ENCODE assay signal across 17 cellular contexts in the genomic region with DNA sequence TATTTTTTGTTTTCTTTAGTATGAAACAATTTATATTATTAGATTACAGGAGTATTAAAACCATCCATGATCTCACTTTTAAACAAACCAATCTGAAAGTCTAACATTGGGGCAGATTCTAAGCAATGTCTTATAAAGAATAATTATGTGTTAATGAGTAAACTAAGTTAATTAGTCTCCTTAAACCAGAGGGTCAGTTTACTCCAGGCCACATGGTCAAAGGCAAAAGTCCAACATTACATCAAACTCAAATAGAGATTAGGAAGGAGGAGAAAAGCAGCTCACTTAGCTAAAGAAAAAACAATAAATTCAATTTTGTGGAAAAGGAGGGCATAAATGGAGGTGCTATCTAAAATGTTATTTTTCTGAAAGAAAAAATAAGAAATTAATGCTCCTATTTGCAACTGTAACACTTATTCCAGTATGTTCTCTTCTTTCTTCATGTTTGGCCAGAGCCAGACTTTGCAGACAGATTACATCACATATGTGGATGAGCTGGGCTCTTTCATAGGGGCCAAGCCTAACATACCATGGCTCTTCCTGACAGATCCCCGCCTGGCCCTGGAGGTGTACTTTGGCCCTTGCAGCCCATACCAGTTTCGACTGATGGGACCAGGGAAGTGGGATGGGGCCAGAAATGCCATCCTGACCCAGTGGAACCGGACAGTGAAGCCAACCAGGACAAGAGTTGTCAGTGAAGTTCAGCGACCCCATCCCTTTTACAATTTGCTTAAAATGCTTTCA. TPM values are rescaled to one million over a fixed set of nuclear protein-coding genes. Genes with fewer than 3 reads are reported as not detected.
DNase-seq lines count a peak whose midpoint lies in the region; ATAC-seq and TF ChIP-seq lines count a peak whose summit lies in the region.
"Had no signal": no experiment of that assay in that cellular context is flagged by ENCODE, and none has a peak within 500 bp of the region (broad histone marks: within the 10 kb centered on the region; RNA-seq: fewer than 3 reads in every experiment).

No MANE protein-coding gene starts in this region.

- no peaks in the 10 kb centered on the region for H3K27me3 ChIP-seq in esophagus squamous epithelium
- H3K27me3 ChIP-seq in right lobe of liver, result no peaks in the 10 kb centered on the region
- no peaks in the 10 kb centered on the region for H3K27me3 ChIP-seq in tibial artery

- no peaks in the 10 kb centered on the region for H3K4me1 Mint-ChIP-seq in natural killer cell
- H3K4me1 Mint-ChIP-seq: stimulated activated memory B cell treated with anti-CD40 and anti-IgM and Interleukin-4, amounts not matched to agents 10 μg/mL and 1 μg/mL and 100 μg/mL, for 72 hours had no signal

- no peak overlapping the region for H3K4me3 Mint-ChIP-seq in natural killer cell
- H3K4me3 Mint-ChIP-seq: stimulated activated memory B cell treated with anti-CD40 and anti-IgM and Interleukin-4, amounts not matched to agents 10 μg/mL and 1 μg/mL and 100 μg/mL, for 72 hours had no signal

- H3K9me3 ChIP-seq in esophagus squamous epithelium, result no peaks in the 10 kb centered on the region
- H3K9me3 ChIP-seq in right lobe of liver, result no peaks in the 10 kb centered on the region
- no peaks in the 10 kb centered on the region for H3K9me3 ChIP-seq in tibial artery

- peaks cover 8 to 9% of the 10 kb centered on the region in 2 donors for H3K27me3 Mint-ChIP-seq in natural killer cell (ENCODE audit: low read depth in 2 of 2)
- H3K27me3 Mint-ChIP-seq: stimulated activated memory B cell treated with anti-CD40 and anti-IgM and Interleukin-4, amounts not matched to agents 10 μg/mL and 1 μg/mL and 100 μg/mL, for 72 hours had no signal

- H3K4me3 ChIP-seq in esophagus squamous epithelium, result no peak overlapping the region
- no peak overlapping the region for H3K4me3 ChIP-seq in right lobe of liver
- H3K4me3 ChIP-seq in tibial artery, result no peak overlapping the region
- H3K4me3 ChIP-seq: GM12878 had no signal

- 66 to 72% methylated on average over 3 to 4 of the region's 4 CpGs for WGBS in esophagus squamous epithelium, 2 donors
- 15% methylated on average over 3 of the region's 4 CpGs for WGBS in right lobe of liver (ENCODE audit: insufficient coverage, low coverage, low lambda C conversion rate, missing lambda C conversion rate)

- H3K36me3 Mint-ChIP-seq in natural killer cell, result no peaks in the 10 kb centered on the region
- H3K36me3 Mint-ChIP-seq: stimulated activated memory B cell treated with anti-CD40 and anti-IgM and Interleukin-4, amounts not matched to agents 10 μg/mL and 1 μg/mL and 100 μg/mL, for 72 hours had no signal

- DNase-seq in HuH-7.5 (ENCODE audit: low spot score) (peak; percentile 13), esophagus squamous epithelium (lab: John Stamatoyannopoulos, UW) (no peak), right lobe of liver (peak; percentile 81 to 91 (median 89)), tibial artery (peak in 1 of 2 donors; percentile 22), NCI-H2029 treated with DMSO at 0.1 percent for 48 hours (lab: John Stamatoyannopoulos, UW) (no peak), MV-4-11 (lab: John Stamatoyannopoulos, UW) (no peak), natural killer cell (no peak)
- DNase-seq in activated naive CD4-positive, alpha-beta T cell treated with anti-CD3 and anti-CD28 coated beads, Interleukin-2, amount 50 U/mL, for 16 hours, result no peak
- DNase-seq: activated CD8-positive, alpha-beta memory T cell treated with anti-CD3 and anti-CD28 coated beads for 24 hours; activated effector memory CD4-positive, alpha-beta T cell treated with Interleukin-2 at 50 U/mL for 16 hours; COR-L47; HCEC 1CT; mammary epithelial cell; NCI-H82; SW 1271 had no signal

- H3K9me3 Mint-ChIP-seq in natural killer cell, result peaks cover 0 to 2% of the 10 kb centered on the region in 2 donors
- H3K9me3 Mint-ChIP-seq: stimulated activated memory B cell treated with anti-CD40 and anti-IgM and Interleukin-4, amounts not matched to agents 10 μg/mL and 1 μg/mL and 100 μg/mL, for 72 hours had no signal

- peaks cover 0 to 33% (median 0%) of the 10 kb centered on the region in 3 donors for H3K4me1 ChIP-seq in esophagus squamous epithelium
- peaks cover 0 to 25% (median 9%) of the 10 kb centered on the region in 4 donors for H3K4me1 ChIP-seq in right lobe of liver
- peaks cover 0 to 12% (median 11%) of the 10 kb centered on the region in 4 donors for H3K4me1 ChIP-seq in tibial artery

- no peaks in the 10 kb centered on the region for H3K36me3 ChIP-seq in esophagus squamous epithelium
- no peaks in the 10 kb centered on the region for H3K36me3 ChIP-seq in right lobe of liver
- no peaks in the 10 kb centered on the region for H3K36me3 ChIP-seq in tibial artery

- peak; percentile 95 to 99 (median 97) for ATAC-seq in right lobe of liver
- no peak for ATAC-seq in natural killer cell
- ATAC-seq: GM12878; stimulated activated memory B cell treated with anti-CD40 and anti-IgM and Interleukin-4, amounts not matched to agents 10 μg/mL and 1 μg/mL and 100 μg/mL, for 72 hours had no signal

- intact Hi-C loops in esophagus squamous epithelium (cut with DNase I) (no loop called here), right lobe of liver (cut with DNase I) (no loop called here), tibial artery (cut with DNase I; ENCODE audit: low total_unique reads) (loop anchor here (2.0 kb wide), 1 partner anchor 44 kb away; no protein-coding TSS in a partner anchor), natural killer cell (cut with micrococcal nuclease) (no loop called here)

- TF ChIP-seq CTCF in esophagus squamous epithelium (IDR thresholded peaks at IDR 0.05) (no peak), right lobe of liver (IDR thresholded peaks at IDR 0.05) (no peak), tibial artery (IDR thresholded peaks at IDR 0.05) (no peak), natural killer cell (IDR thresholded peaks at IDR 0.05) (no peak)

- no peak overlapping the region for H3K27ac Mint-ChIP-seq in natural killer cell
- H3K27ac Mint-ChIP-seq: stimulated activated memory B cell treated with anti-CD40 and anti-IgM and Interleukin-4, amounts not matched to agents 10 μg/mL and 1 μg/mL and 100 μg/mL, for 72 hours had no signal

- peak overlapping the region in 3 of 4 donors; percentile 40 to 68 (median 64) for H3K27ac ChIP-seq in esophagus squamous epithelium
- peak overlapping the region; percentile 77 to 88 (median 84) for H3K27ac ChIP-seq in right lobe of liver
- peak overlapping the region; percentile 40 to 56 for H3K27ac ChIP-seq in tibial artery

- TF ChIP-seq POLR2A in esophagus squamous epithelium (IDR thresholded peaks at IDR 0.05) (no peak), right lobe of liver (IDR thresholded peaks at IDR 0.05) (no peak)

RNA-seq across cellular contexts. Expression of gene FMO2, which starts 24.3 kb away (rescaled TPM):
- total RNA-seq in esophagus squamous epithelium (100 to 1,000 TPM in 1 of 4 donors, 10 to 100 TPM in 3; 53.4 to 146 (median 68.8) TPM), right lobe of liver (1 to 10 TPM; 1.0 to 6.8 (median 3.9) TPM), natural killer cell (not detected)
- total RNA-seq: GM12878 had no signal

Comparison
In these comparisons a context has a peak if more than half of its experiments do, and no peak if none do; other contexts are left out.
1. DNase-seq: peak in HuH-7.5 (single experiment) and right lobe of liver (3 of 3); none in esophagus squamous epithelium (single experiment), NCI-H2029 treated with DMSO at 0.1 percent for 48 hours (single experiment), MV-4-11 (single experiment), natural killer cell (single experiment) and activated naive CD4-positive, alpha-beta T cell treated with anti-CD3 and anti-CD28 coated beads, Interleukin-2, amount 50 U/mL, for 16 hours (single experiment).
2. ATAC-seq: peak in right lobe of liver (4 of 4); none in natural killer cell (0 of 3).
3. RNA of gene FMO2, which starts 24.3 kb away (total RNA-seq): 53.4 to 146 TPM in esophagus squamous epithelium; 1.0 to 6.8 TPM in right lobe of liver and not detected in natural killer cell; every median in the first group is over 4 times any median in the second.
4. Peak in every context shown above with its lines, with median percentiles within 50 percentile points of each other: H3K27ac ChIP-seq.